ENCODE assay signal across 8 cellular contexts in genomic region chr6:68634503-68635411, GRCh38. TPM values are rescaled to one million over a fixed set of nuclear protein-coding genes. Genes with fewer than 3 reads are reported as not detected.
DNase-seq lines count a peak whose midpoint lies in the region; ATAC-seq and TF ChIP-seq lines count a peak whose summit lies in the region.

Gene ADGRB3, plus strand, starts transcription at chr6:68635282. Its CDS starts 3,394 bp downstream, at chr6:68638676.

- peak within 1 kb of the TSS; percentile 97 for H3K4me3 Mint-ChIP-seq in endothelial cell (ENCODE audit: unreplicated experiment)
- H3K4me3 Mint-ChIP-seq in stimulated activated naive CD8-positive, alpha-beta T cell treated with anti-CD3 and anti-CD28 coated beads, Interleukin-15, amount 100 ng/mL, for 72 hours, result peak within 1 kb of the TSS; percentile 65 to 81

- H3K9me3 Mint-ChIP-seq in endothelial cell (ENCODE audit: unreplicated experiment), result no peaks in the 10 kb centered on the region
- no peaks in the 10 kb centered on the region for H3K9me3 Mint-ChIP-seq in stimulated activated naive CD8-positive, alpha-beta T cell treated with anti-CD3 and anti-CD28 coated beads, Interleukin-15, amount 100 ng/mL, for 72 hours

- peak; percentile 79 for ATAC-seq in GM19035 (IDR thresholded peaks at IDR 0.05; ENCODE audit: unreplicated experiment)
- peak; percentile 75 for ATAC-seq in HG03175 (IDR thresholded peaks at IDR 0.05; ENCODE audit: unreplicated experiment)
- peak; percentile 83 for ATAC-seq in lung (ENCODE audit: insufficient read depth, low FRiP score)
- ATAC-seq in stimulated activated naive CD8-positive, alpha-beta T cell treated with anti-CD3 and anti-CD28 coated beads, Interleukin-15, amount 100 ng/mL, for 72 hours, result peak; percentile 78

- peak within 1 kb of the TSS; percentile 66 to 78 (median 72) for H3K4me3 ChIP-seq in BLaER1 treated with 17β-estradiol and CSF1 and Interleukin-3, amounts not matched to agents 10 nM and 100 nM
- H3K4me3 ChIP-seq in lung, result peak within 1 kb of the TSS; percentile 65

- peaks cover 23% of the 10 kb centered on the region for H3K4me1 Mint-ChIP-seq in endothelial cell (ENCODE audit: unreplicated experiment)
- peaks cover 25% of the 10 kb centered on the region for H3K4me1 Mint-ChIP-seq in stimulated activated naive CD8-positive, alpha-beta T cell treated with anti-CD3 and anti-CD28 coated beads, Interleukin-15, amount 100 ng/mL, for 72 hours

- no peaks in the 10 kb centered on the region; a peak in 2 of 22 replicates for H4K20me1 ChIP-seq in BLaER1 treated with 17β-estradiol and CSF1 and Interleukin-3, amounts not matched to agents 10 nM and 100 nM

- peaks cover 12% of the 10 kb centered on the region for H3K27me3 Mint-ChIP-seq in endothelial cell (ENCODE audit: unreplicated experiment)
- peaks cover 63% of the 10 kb centered on the region for H3K27me3 Mint-ChIP-seq in stimulated activated naive CD8-positive, alpha-beta T cell treated with anti-CD3 and anti-CD28 coated beads, Interleukin-15, amount 100 ng/mL, for 72 hours

- H3K36me3 Mint-ChIP-seq in endothelial cell (ENCODE audit: low read depth, unreplicated experiment), result peaks cover 3% of the 10 kb centered on the region

- H3K36me3 ChIP-seq in BLaER1 treated with 17β-estradiol and CSF1 and Interleukin-3, amounts not matched to agents 10 nM and 100 nM, result no peaks in the 10 kb centered on the region
- H3K36me3 ChIP-seq in lung (ENCODE audit: control insufficient read depth in 2 of 2, insufficient read depth in 2 of 2, low read length in 2 of 2), result no peaks in the 10 kb centered on the region

- 0 to 1% methylated on average over 42 to 92 of the region's 92 CpGs for WGBS in lung, 2 donors

- H3K4me1 ChIP-seq in BLaER1 treated with 17β-estradiol and CSF1 and Interleukin-3, amounts not matched to agents 10 nM and 100 nM, result peaks cover 5 to 14% (median 10%) of the 10 kb centered on the region in 10 experiments; a peak in 18 of 20 replicates
- H3K4me1 ChIP-seq in lung (ENCODE audit: control insufficient read depth in 2 of 2, insufficient read depth in 2 of 2, low read length in 2 of 2), result no peaks in the 10 kb centered on the region

- peak within 1 kb of the TSS in 5 of 11 experiments; percentile 5 to 31 (median 17); a peak in 5 of 22 replicates for H3K27ac ChIP-seq in BLaER1 treated with 17β-estradiol and CSF1 and Interleukin-3, amounts not matched to agents 10 nM and 100 nM
- H3K27ac ChIP-seq in lung (ENCODE audit: low read depth in 1 of 2, low read length in 1 of 2), result peak within 1 kb of the TSS; percentile 35 to 77

- DNase-seq in NCI-H2227 treated with DMSO at 0.1 percent for 48 hours (lab: John Stamatoyannopoulos, UW), result peak; percentile 50
- peak; percentile 24 to 38 for DNase-seq in activated CD4-positive, alpha-beta T cell treated with anti-CD3 and anti-CD28 coated beads, Interleukin-2, amount 50 U/mL, for 48 hours
- peak; percentile 89 for DNase-seq in endothelial cell (ENCODE audit: low spot score)
- DNase-seq in lung (ENCODE audit: low spot score), result peak; percentile 65
- DNase-seq in stimulated activated naive CD8-positive, alpha-beta T cell treated with anti-CD3 and anti-CD28 coated beads, Interleukin-15, amount 100 ng/mL, for 72 hours, result peak; percentile 14 to 15

- no peaks in the 10 kb centered on the region for H3K9me3 ChIP-seq in BLaER1 treated with 17β-estradiol and CSF1 and Interleukin-3, amounts not matched to agents 10 nM and 100 nM (replicated peaks in 1 of 11)
- H3K9me3 ChIP-seq in lung (ENCODE audit: control insufficient read depth in 2 of 2, insufficient read depth in 1 of 2, low read length in 1 of 2), result no peaks in the 10 kb centered on the region

- peak within 1 kb of the TSS; percentile 77 to 98 (median 94) for H3K4me2 ChIP-seq in BLaER1 treated with 17β-estradiol and CSF1 and Interleukin-3, amounts not matched to agents 10 nM and 100 nM

- peaks cover 47 to 57% (median 53%) of the 10 kb centered on the region in 11 experiments for H3K27me3 ChIP-seq in BLaER1 treated with 17β-estradiol and CSF1 and Interleukin-3, amounts not matched to agents 10 nM and 100 nM
- no peaks in the 10 kb centered on the region for H3K27me3 ChIP-seq in lung (ENCODE audit: control insufficient read depth, insufficient read depth)

- peak within 1 kb of the TSS; percentile 55 to 77 (median 69); a peak in 21 of 22 replicates for H3K9ac ChIP-seq in BLaER1 treated with 17β-estradiol and CSF1 and Interleukin-3, amounts not matched to agents 10 nM and 100 nM

- peak within 1 kb of the TSS; percentile 54 for H3K27ac Mint-ChIP-seq in endothelial cell (ENCODE audit: unreplicated experiment)
- no peak within 1 kb of the TSS for H3K27ac Mint-ChIP-seq in stimulated activated naive CD8-positive, alpha-beta T cell treated with anti-CD3 and anti-CD28 coated beads, Interleukin-15, amount 100 ng/mL, for 72 hours

- TF ChIP-seq CTCF in endothelial cell (IDR thresholded peaks at IDR 0.05; ENCODE audit: unreplicated experiment) (no peak), lung (IDR thresholded peaks at IDR 0.05; ENCODE audit: control extremely low read depth, extremely low read depth) (no peak)

RNA-seq across cellular contexts. Expression of gene ADGRB3, which starts in this region (rescaled TPM):
- 2.4 TPM for total RNA-seq in endothelial cell (ENCODE audit: unreplicated experiment)
- 10 to 100 TPM in 1 of 2 donors, 1 to 10 TPM in 1; 3.3 to 24.6 TPM for total RNA-seq in lung
- polyA plus RNA-seq in lung, result under 1 TPM; 0.47 to 0.56 TPM

Comparison
In these comparisons a context has a peak if more than half of its experiments do, and no peak if none do; other contexts are left out.
1. DNase-seq: peak in every context shown above with its lines; median percentile 89 in endothelial cell; 65 in lung; 50 in NCI-H2227 treated with DMSO at 0.1 percent for 48 hours; 31 in activated CD4-positive, alpha-beta T cell treated with anti-CD3 and anti-CD28 coated beads, Interleukin-2, amount 50 U/mL, for 48 hours; 14 in stimulated activated naive CD8-positive, alpha-beta T cell treated with anti-CD3 and anti-CD28 coated beads, Interleukin-15, amount 100 ng/mL, for 72 hours.